In the genomic region with DNA sequence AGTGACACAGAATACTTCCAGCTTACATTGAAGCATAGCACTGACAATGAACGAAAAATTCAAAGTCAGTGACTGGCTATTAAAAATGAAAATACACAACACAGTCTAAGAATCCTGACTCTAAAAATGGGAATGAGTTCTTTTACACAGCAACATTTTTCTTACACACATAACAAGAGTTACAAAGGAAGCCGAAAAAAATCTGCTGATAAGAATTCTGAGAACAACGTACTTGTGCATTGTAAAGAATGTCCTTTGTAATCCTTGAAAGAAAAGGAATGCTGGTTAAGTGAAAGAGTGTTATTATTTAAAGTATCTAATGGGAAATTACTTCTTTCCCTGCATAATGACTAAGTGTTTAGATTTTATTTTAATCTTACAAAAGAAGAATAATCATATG, we compare ENCODE assay signal across 16 cellular contexts.
"Had no signal": no experiment of that assay in that cellular context is flagged by ENCODE, and none has a peak within 500 bp of the region (broad histone marks: within the 10 kb centered on the region; RNA-seq: fewer than 3 reads in every experiment).

No MANE protein-coding gene starts in this region.

- H3K4me1 ChIP-seq: colonic mucosa, lower lobe of right lung, pancreas, right lobe of liver had no signal

- H3K27me3 ChIP-seq: colonic mucosa, heart right ventricle, pancreas, right lobe of liver had no signal

- H3K27ac Mint-ChIP-seq: memory B cell, mesothelial cell of epicardium, natural killer cell, progenitor cell of endocrine pancreas had no signal

- H3K27me3 Mint-ChIP-seq: memory B cell, progenitor cell of endocrine pancreas had no signal

- H3K4me1 Mint-ChIP-seq: memory B cell, natural killer cell had no signal

- H3K36me3 Mint-ChIP-seq: memory B cell, natural killer cell had no signal

- DNase-seq: colonic mucosa; dermis blood vessel endothelial cell; erythroblast; heart right ventricle; hypothalamus; kidney glomerular epithelial cell; lower lobe of right lung; natural killer cell; occipital lobe; pancreas; right lobe of liver; stimulated activated naive CD4-positive, alpha-beta T cell treated with Interleukin-2 at 50 U/mL for 16 hours had no signal

- H3K27ac ChIP-seq: colonic mucosa, heart right ventricle, lower lobe of right lung, pancreas, right lobe of liver had no signal

- H3K4me3 ChIP-seq: colonic mucosa, heart right ventricle, lower lobe of right lung, pancreas, right lobe of liver had no signal

- H3K9me3 ChIP-seq: colonic mucosa, heart right ventricle, lower lobe of right lung, pancreas, right lobe of liver had no signal

- H3K4me3 Mint-ChIP-seq: memory B cell, mesothelial cell of epicardium, natural killer cell had no signal

- H3K36me3 ChIP-seq: colonic mucosa, heart right ventricle, lower lobe of right lung, pancreas, right lobe of liver had no signal

- H3K9me3 Mint-ChIP-seq: memory B cell, natural killer cell had no signal

- FAIRE-seq: urothelium cell line had no signal
